ENCODE assay signal across 10 cellular contexts in the genomic region with DNA sequence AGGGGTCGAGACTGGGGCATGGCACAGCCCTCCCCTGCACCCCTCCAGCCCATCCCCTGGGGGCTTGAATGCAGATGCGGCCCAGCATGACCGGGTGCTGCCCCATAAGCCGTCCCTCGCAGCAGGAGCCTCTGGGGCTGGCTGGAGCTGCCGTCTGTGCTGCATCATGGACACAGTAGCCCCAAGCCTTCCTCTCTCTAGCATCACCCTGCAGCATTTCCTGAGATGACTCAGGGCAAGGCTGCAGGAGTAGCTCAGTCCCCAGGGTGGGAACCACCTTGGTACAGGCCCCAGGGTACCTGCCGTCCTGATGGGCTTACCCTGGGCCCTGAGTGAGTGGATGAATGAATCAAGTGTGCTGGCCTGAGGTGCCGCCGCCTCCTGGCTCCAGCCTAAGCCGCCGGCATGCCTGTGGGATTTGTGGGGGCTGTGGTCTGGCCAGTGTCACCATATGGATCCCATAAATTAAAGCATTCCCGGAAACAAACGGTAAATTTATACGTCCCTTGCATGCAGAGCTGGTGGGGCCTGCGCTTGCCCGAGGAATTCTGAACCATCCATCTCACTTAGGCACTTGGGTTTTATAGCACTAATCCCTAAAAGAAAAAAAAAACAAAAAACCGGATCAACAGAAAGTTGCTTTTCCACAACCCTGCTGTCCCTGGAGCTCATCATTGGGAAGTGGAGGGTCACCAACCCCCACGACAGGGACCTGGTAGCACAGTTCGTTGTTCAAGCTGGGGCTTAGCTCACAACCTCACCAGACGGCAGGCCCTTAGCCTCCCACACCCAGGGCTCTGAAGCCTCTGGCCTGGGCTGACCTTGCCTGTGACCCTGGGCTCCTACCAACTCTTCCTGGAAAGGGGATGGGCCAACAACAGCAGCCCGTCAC.
DNase-seq lines count a peak whose midpoint lies in the region; ATAC-seq, FAIRE-seq and TF ChIP-seq lines count a peak whose summit lies in the region.
"Had no signal": no experiment of that assay in that cellular context is flagged by ENCODE, and none has a peak within 500 bp of the region (broad histone marks: within the 10 kb centered on the region; RNA-seq: fewer than 3 reads in every experiment).

No MANE protein-coding gene starts in this region.

- DNase-seq in NCI-H82 (lab: John Stamatoyannopoulos, UW) (peak; percentile 85), bronchial epithelial cell (ENCODE audit: low read depth) (peak; percentile 62), nephron progenitor cell (peak; percentile 75), MM.1S (no peak), GM19240 (ENCODE audit: insufficient read length, low spot score) (no peak), D721Med (ENCODE audit: insufficient read length, low spot score) (no peak)
- DNase-seq: NCI-H510A had no signal

- H2AFZ ChIP-seq in MM.1S (ENCODE audit: low read length) = no peak overlapping the region

- no peaks in the 10 kb centered on the region for H3K9me2 ChIP-seq in MM.1S (replicated peaks; ENCODE audit: insufficient read depth, low read length)

- H3K4me1 ChIP-seq in MM.1S (ENCODE audit: low read length) = no peaks in the 10 kb centered on the region

- H3K9me3 ChIP-seq in MM.1S (replicated peaks; ENCODE audit: insufficient read depth, low read length) = no peaks in the 10 kb centered on the region

- H3K9ac ChIP-seq in MM.1S (ENCODE audit: low read length) = no peak overlapping the region

- H3K4me3 Mint-ChIP-seq in nephron progenitor cell = peak overlapping the region; percentile 64
- H3K4me3 Mint-ChIP-seq: natural killer cell treated with Interleukin-12 subunit alpha and Interleukin-12 subunit beta and Interleukin-15 and Interleukin-18, amount 100 ng/mL, for 72 hours had no signal

- H3K9me3 Mint-ChIP-seq in nephron progenitor cell = peaks cover 12% of the 10 kb centered on the region
- H3K9me3 Mint-ChIP-seq: natural killer cell treated with Interleukin-12 subunit alpha and Interleukin-12 subunit beta and Interleukin-15 and Interleukin-18, amount 100 ng/mL, for 72 hours had no signal

- TF ChIP-seq CTCF in C4-2B (conservative IDR thresholded peaks at IDR 0.05) = no peak
- no peak for TF ChIP-seq CTCF in bronchial epithelial cell (IDR thresholded peaks at IDR 0.05; ENCODE audit: insufficient read depth, low read length, severe bottlenecking)
- no peak for TF ChIP-seq CTCF in nephron progenitor cell (IDR thresholded peaks at IDR 0.05)
- no peak for TF ChIP-seq CTCF in MM.1S (IDR thresholded peaks at IDR 0.05; ENCODE audit: low read length)
- no peak for TF ChIP-seq CTCF in D721Med (IDR thresholded peaks at IDR 0.05; ENCODE audit: insufficient read depth, missing control alignments)

- no peaks in the 10 kb centered on the region for H4K20me1 ChIP-seq in MM.1S (ENCODE audit: insufficient read depth, low read length)

- H3K27ac ChIP-seq in C4-2B (peak overlapping the region; percentile 1; the same call in 1 of the 2 replicates), MM.1S (ENCODE audit: low read length) (no peak overlapping the region)

- H3K36me3 ChIP-seq in bronchial epithelial cell (ENCODE audit: control insufficient read depth, insufficient read depth, low read length) (no peaks in the 10 kb centered on the region), MM.1S (replicated peaks; ENCODE audit: insufficient read depth, low read length) (no peaks in the 10 kb centered on the region)

- no peaks in the 10 kb centered on the region for H3F3A ChIP-seq in MM.1S (ENCODE audit: insufficient read depth, low read length)

- H3K36me3 Mint-ChIP-seq in nephron progenitor cell (ENCODE audit: low read depth) = peaks cover 6% of the 10 kb centered on the region
- H3K36me3 Mint-ChIP-seq: natural killer cell treated with Interleukin-12 subunit alpha and Interleukin-12 subunit beta and Interleukin-15 and Interleukin-18, amount 100 ng/mL, for 72 hours had no signal

- H3K27me3 ChIP-seq in bronchial epithelial cell (ENCODE audit: control insufficient read depth, insufficient read depth, low read length) = no peaks in the 10 kb centered on the region
- H3K27me3 ChIP-seq in MM.1S (replicated peaks; ENCODE audit: insufficient read depth, low read length) = peaks cover 57% of the 10 kb centered on the region

- H3K4me3 ChIP-seq in bronchial epithelial cell (ENCODE audit: low read depth, low read length) = no peak overlapping the region
- no peak overlapping the region for H3K4me3 ChIP-seq in MM.1S (ENCODE audit: low read length)

- peak overlapping the region; percentile 98 for H3K27ac Mint-ChIP-seq in nephron progenitor cell
- H3K27ac Mint-ChIP-seq: natural killer cell treated with Interleukin-12 subunit alpha and Interleukin-12 subunit beta and Interleukin-15 and Interleukin-18, amount 100 ng/mL, for 72 hours had no signal

- H3K4me2 ChIP-seq in MM.1S (ENCODE audit: low read depth, low read length) = no peak overlapping the region

- H3K79me2 ChIP-seq in MM.1S (ENCODE audit: low read length) = no peaks in the 10 kb centered on the region

- FAIRE-seq in bronchial epithelial cell (lab: Jason Lieb, UNC) (no peak), D721Med (lab: Jason Lieb, UNC) (no peak)

- ATAC-seq in HG03460 (IDR thresholded peaks at IDR 0.05; ENCODE audit: unreplicated experiment) = no peak
- ATAC-seq: natural killer cell treated with Interleukin-12 subunit alpha and Interleukin-12 subunit beta and Interleukin-15 and Interleukin-18, amount 100 ng/mL, for 72 hours had no signal

- H3K4me1 Mint-ChIP-seq in nephron progenitor cell = peaks cover 71% of the 10 kb centered on the region

- H3K27me3 Mint-ChIP-seq in nephron progenitor cell (ENCODE audit: low read depth, poor library complexity) = peaks cover 20% of the 10 kb centered on the region

Comparison
In these comparisons a context has a peak if more than half of its experiments do, and no peak if none do; other contexts are left out.
1. DNase-seq: peak in NCI-H82 (single experiment), bronchial epithelial cell (single experiment) and nephron progenitor cell (single experiment); none in MM.1S (single experiment), GM19240 (single experiment) and D721Med (single experiment).